In the genomic region with DNA sequence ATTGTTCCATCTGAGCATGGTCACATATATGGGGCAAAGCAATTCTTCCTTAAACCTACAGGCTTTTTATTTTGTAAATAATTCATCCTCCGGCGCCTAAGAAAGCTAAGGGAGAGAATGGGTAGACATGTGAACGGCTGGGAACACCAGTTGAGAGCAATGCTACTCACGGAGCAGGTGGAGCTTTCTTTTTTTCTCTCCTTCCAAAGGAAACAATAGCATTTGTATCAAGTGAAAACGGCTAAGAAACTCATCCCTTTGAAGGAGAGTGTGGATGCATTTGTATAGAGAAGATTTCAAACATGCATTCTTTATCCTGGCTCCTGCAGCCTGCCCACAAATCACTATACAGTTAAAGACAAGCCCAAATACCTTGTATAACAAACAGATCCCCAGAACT, we compare ENCODE assay signal across 14 cellular contexts.
"Had no signal": no experiment of that assay in that cellular context is flagged by ENCODE, and none has a peak within 500 bp of the region (broad histone marks: within the 10 kb centered on the region; RNA-seq: fewer than 3 reads in every experiment).

No MANE protein-coding gene starts in this region.

- H3K27ac Mint-ChIP-seq: progenitor cell of endocrine pancreas, T-helper 17 cell had no signal

- H3K4me1 ChIP-seq: body of pancreas, suprapubic skin, upper lobe of right lung had no signal

- ATAC-seq: body of pancreas, right lobe of liver, T-helper 17 cell, upper lobe of right lung had no signal

- H3K4me1 Mint-ChIP-seq: central memory CD8-positive, alpha-beta T cell; T-helper 17 cell had no signal

- H3K27ac ChIP-seq: body of pancreas, right lobe of liver, suprapubic skin, upper lobe of right lung had no signal

- DNase-seq: activated CD4-positive, alpha-beta T cell treated with anti-CD3 and anti-CD28 coated beads, Interleukin-2, amount 50 U/mL, for 1 hour; activated CD4-positive, CD25-positive, alpha-beta regulatory T cell; activated naive CD4-positive, alpha-beta T cell treated with anti-CD3 and anti-CD28 coated beads, Interleukin-2, amount 50 U/mL, for 16 hours; activated T-cell treated with anti-CD3 and anti-CD28 coated beads for 4 hours; body of pancreas; occipital lobe; right lobe of liver; stimulated activated CD4-positive, alpha-beta T cell treated with anti-CD3 and anti-CD28 coated beads, Interleukin-2, amount 100 ng/mL, for 24 hours; stimulated activated naive CD4-positive, alpha-beta T cell treated with Interleukin-2 at 50 U/mL for 16 hours; T-helper 17 cell; upper lobe of right lung had no signal

- H3K27me3 ChIP-seq: body of pancreas, right lobe of liver, suprapubic skin, upper lobe of right lung had no signal

- H3K36me3 ChIP-seq: right lobe of liver, suprapubic skin, upper lobe of right lung had no signal

- H3K27me3 Mint-ChIP-seq: central memory CD8-positive, alpha-beta T cell; progenitor cell of endocrine pancreas; T-helper 17 cell had no signal

- H3K9me3 ChIP-seq: body of pancreas, right lobe of liver, suprapubic skin, upper lobe of right lung had no signal

- H3K4me3 ChIP-seq: body of pancreas, right lobe of liver, suprapubic skin, upper lobe of right lung had no signal

- H3K4me3 Mint-ChIP-seq: central memory CD8-positive, alpha-beta T cell; T-helper 17 cell had no signal
